ENCODE assay signal across 10 cellular contexts in genomic region chr14:54651649-54652048, GRCh38.
DNase-seq lines count a peak whose midpoint lies in the region; ATAC-seq, FAIRE-seq and TF ChIP-seq lines count a peak whose summit lies in the region.
"Had no signal": no experiment of that assay in that cellular context is flagged by ENCODE, and none has a peak within 500 bp of the region (broad histone marks: within the 10 kb centered on the region; RNA-seq: fewer than 3 reads in every experiment).

No MANE protein-coding gene starts in this region.

- no peaks in the 10 kb centered on the region for H4K20me1 ChIP-seq in fibroblast of lung (ENCODE audit: control insufficient read depth, extremely low read depth, insufficient read depth, low read length)

- no peak overlapping the region for H3K9ac ChIP-seq in fibroblast of lung (ENCODE audit: insufficient read depth, low read length)

- CTCF ChIA-PET in AG04450 (lab: Charles Lee): interaction anchor here (0.6 to 0.9 kb wide), 2 partner anchors 48 to 121 kb away, joined by 3 read pairs; no protein-coding TSS in a partner anchor

- TF ChIP-seq CTCF in AG04450 (IDR thresholded peaks at IDR 0.05; ENCODE audit: low read depth, low read length): no peak
- no peak for TF ChIP-seq CTCF in fibroblast of lung (conservative IDR thresholded peaks at IDR 0.05 in 1 of 2, IDR thresholded peaks at IDR 0.05 in 1 of 2; ENCODE audit: low read depth in 1 of 2, low read length in 2 of 2)
- no peak for TF ChIP-seq CTCF in pancreas (IDR thresholded peaks at IDR 0.05)
- no peak for TF ChIP-seq CTCF in foreskin fibroblast (IDR thresholded peaks at IDR 0.05; ENCODE audit: low read depth, low read length)

- H3K9me3 ChIP-seq in AG04450 (ENCODE audit: control insufficient read depth, insufficient read depth, low read length) (no peaks in the 10 kb centered on the region), SJCRH30 (replicated peaks) (no peaks in the 10 kb centered on the region), fibroblast of lung (ENCODE audit: control insufficient read depth, insufficient read depth, low read depth, low read length) (no peaks in the 10 kb centered on the region), pancreas (no peaks in the 10 kb centered on the region)
- H3K9me3 ChIP-seq: BE2C had no signal

- POLR2A ChIA-PET in AG04450 (lab: Yijun Ruan, JAX): interaction anchor here (0.9 to 3.3 kb wide), 7 partner anchors 18 to 84 kb away, joined by 3 to 27 read pairs (median 6); partner anchors contain the start of gene SAMD4A

- peak overlapping the region; percentile 53 for H3K4me2 ChIP-seq in fibroblast of lung (ENCODE audit: extremely low read depth, insufficient read depth, low read length)

- peaks cover 72% of the 10 kb centered on the region for H3K79me2 ChIP-seq in fibroblast of lung (ENCODE audit: control insufficient read depth, insufficient read depth, low read length)

- H2AFZ ChIP-seq in fibroblast of lung (ENCODE audit: low read length): no peak overlapping the region

- H3K4me3 ChIP-seq in AG04450 (ENCODE audit: low read depth, low read length) (peak overlapping the region; percentile 1; the same call in 1 of the 2 replicates), SJCRH30 (peak overlapping the region; percentile 57), fibroblast of lung (replicated peaks in 1 of 4; ENCODE audit: control extremely low read depth in 1 of 4, insufficient read depth in 1 of 4, low read depth in 3 of 4, low read length in 4 of 4) (peak overlapping the region in 2 of 4 experiments; percentile 5 to 31), pancreas (no peak overlapping the region), foreskin fibroblast (ENCODE audit: low read depth in 1 of 2, low read length in 2 of 2) (peak overlapping the region in 1 of 2 donors; percentile 14)

- 70 to 74% methylated on average over 4 of the region's 4 CpGs for WGBS in pancreas, 2 donors

- peak in 1 of 4 donors; percentile 12 for ATAC-seq in pancreas
- no peak for ATAC-seq in HG03469 (IDR thresholded peaks at IDR 0.05; ENCODE audit: unreplicated experiment)

- no peak for FAIRE-seq in pancreas (lab: Jason Lieb, UNC)

- no peak for DNase-seq in AG04450 (ENCODE audit: low read depth, low spot score)
- no peak for DNase-seq in SJCRH30
- peak in 1 of 2 donors; percentile 44 for DNase-seq in fibroblast of lung (ENCODE audit: low read depth in 2 of 2)
- no peak for DNase-seq in pancreas
- DNase-seq in foreskin fibroblast: no peak
- no peak for DNase-seq in SIG-M5 (lab: John Stamatoyannopoulos, UW)
- DNase-seq in T-helper 9 cell: no peak
- DNase-seq: BE2C, KG1 had no signal

- H3K4me1 ChIP-seq in SJCRH30 (peaks cover 43% of the 10 kb centered on the region), fibroblast of lung (ENCODE audit: control insufficient read depth, extremely low read depth, insufficient read depth, low read length) (peaks cover 38% of the 10 kb centered on the region), pancreas (peaks cover 0 to 5% (median 3%) of the 10 kb centered on the region in 3 donors)
- H3K4me1 ChIP-seq: BE2C had no signal

- no peaks in the 10 kb centered on the region for H3K36me3 ChIP-seq in SJCRH30
- H3K36me3 ChIP-seq in fibroblast of lung (ENCODE audit: control insufficient read depth, insufficient read depth, low read length): no peaks in the 10 kb centered on the region
- no peaks in the 10 kb centered on the region for H3K36me3 ChIP-seq in pancreas
- H3K36me3 ChIP-seq: BE2C had no signal

- intact Hi-C loops in pancreas (cut with DNase I): no loop called here

- H3K27ac ChIP-seq in AG04450 (ENCODE audit: low read depth, low read length): peak overlapping the region; percentile 72
- peak overlapping the region; percentile 98 for H3K27ac ChIP-seq in SJCRH30
- peak overlapping the region; percentile 96 for H3K27ac ChIP-seq in fibroblast of lung (ENCODE audit: insufficient read depth, low read length)
- H3K27ac ChIP-seq in pancreas: peak overlapping the region in 3 of 4 donors; percentile 28 to 71 (median 63)

- H3K27me3 ChIP-seq in AG04450 (ENCODE audit: control insufficient read depth, insufficient read depth, low read length): no peaks in the 10 kb centered on the region
- no peaks in the 10 kb centered on the region for H3K27me3 ChIP-seq in SJCRH30
- no peaks in the 10 kb centered on the region for H3K27me3 ChIP-seq in fibroblast of lung (ENCODE audit: control insufficient read depth, insufficient read depth, low read length)
- H3K27me3 ChIP-seq in pancreas: no peaks in the 10 kb centered on the region

Comparison
In these comparisons a context has a peak if more than half of its experiments do, and no peak if none do; other contexts are left out.
1. H3K4me3 ChIP-seq: peak in AG04450 (single experiment) and SJCRH30 (single experiment); none in pancreas (0 of 4).
2. Peak in every context shown above with its lines, with median percentiles within 50 percentile points of each other: H3K27ac ChIP-seq.